ENCODE assay signal across 17 cellular contexts in the genomic region with DNA sequence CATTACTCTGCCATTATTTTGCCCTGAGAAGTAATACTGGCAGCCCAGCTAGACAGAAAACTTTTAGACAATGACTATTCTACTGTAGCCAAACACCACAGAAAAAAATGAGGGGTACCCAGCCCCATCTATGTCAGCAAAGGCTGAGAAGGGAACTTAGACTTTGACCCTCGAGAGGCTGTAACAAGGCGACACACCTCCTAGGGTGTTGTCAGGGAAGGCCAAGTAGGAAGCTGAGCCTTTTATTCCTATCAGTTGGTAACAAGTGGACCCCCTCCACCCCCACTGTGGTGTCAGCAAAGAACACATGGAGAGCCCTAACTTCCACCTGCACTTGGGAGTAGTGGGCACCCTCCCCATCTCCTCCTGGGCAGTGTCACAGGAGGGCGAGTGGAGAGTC. TPM values are rescaled to one million over a fixed set of nuclear protein-coding genes. Genes with fewer than 3 reads are reported as not detected.
A peak's percentile ranks its signal among the peaks of the same experiment; 100 is the strongest.
DNase-seq lines count a peak whose midpoint lies in the region; ATAC-seq, FAIRE-seq and TF ChIP-seq lines count a peak whose summit lies in the region.
"Had no signal": no experiment of that assay in that cellular context is flagged by ENCODE, and none has a peak within 500 bp of the region (broad histone marks: within the 10 kb centered on the region; RNA-seq: fewer than 3 reads in every experiment).

No MANE protein-coding gene starts in this region.

- H3K14ac ChIP-seq in H1 (ENCODE audit: insufficient read length): no peak overlapping the region

- no peaks in the 10 kb centered on the region for H3K79me1 ChIP-seq in H1 (ENCODE audit: low read depth, low read length)

- no peak overlapping the region for H2BK120ac ChIP-seq in H1 (replicated peaks; ENCODE audit: low read depth, low read length)

- POLR2A ChIA-PET in H1 (lab: Charles Lee; ENCODE audit: partially characterized antibody): interaction anchor here (0.7 kb wide), 1 partner anchor 145 kb away, joined by 3 read pairs; no protein-coding TSS in a partner anchor

- intact Hi-C loops in mucosa of descending colon (cut with DNase I, micrococcal nuclease) (no loop called here), prostate gland (cut with DNase I) (no loop called here)

- CTCF ChIA-PET in H1 (lab: Charles Lee; ENCODE audit: partially characterized antibody): interaction anchor here (1.4 kb wide), 1 partner anchor 183 kb away, joined by 4 read pairs; no protein-coding TSS in a partner anchor

- no peak overlapping the region for H4K5ac ChIP-seq in H1 (ENCODE audit: insufficient read length, low read depth, low read length)

- H4K8ac ChIP-seq in H1 (ENCODE audit: extremely low read depth, insufficient read depth, low read length): no peak overlapping the region

- H2BK15ac ChIP-seq in H1 (ENCODE audit: low read length): no peak overlapping the region

- WGBS in H1 (ENCODE audit: extremely low coverage in 1 of 2, insufficient coverage in 1 of 2, insufficient read length in 1 of 2, insufficient replicate concordance in 2 of 2, low coverage in 1 of 2, low lambda C conversion rate in 2 of 2, missing lambda C conversion rate in 1 of 2), 2 experiments: 83% methylated on average over 3 of the region's 3 CpGs; no CpG with 5 or more reads in 1 of the 2 experiments
- WGBS in prostate gland: 94% methylated on average over 3 of the region's 3 CpGs

- no peak overlapping the region for H3K4ac ChIP-seq in H1 (replicated peaks; ENCODE audit: insufficient read length, low read depth, low read length)

- H3K9me3 ChIP-seq in H1 (ENCODE audit: insufficient read depth in 2 of 2, low read depth in 1 of 2, low read length in 1 of 2) (peaks cover 0 to 9% of the 10 kb centered on the region in 2 experiments; a peak in 2 of 4 replicates), mucosa of descending colon (peaks cover 30% of the 10 kb centered on the region), prostate gland (no peaks in the 10 kb centered on the region)

- H3K27ac ChIP-seq in H1 (ENCODE audit: low read depth, low read length): no peak overlapping the region
- no peak overlapping the region for H3K27ac ChIP-seq in prostate gland
- H3K27ac ChIP-seq: BLaER1 treated with 17β-estradiol and CSF1 and Interleukin-3, amounts not matched to agents 10 nM and 100 nM; GM23248 had no signal

- H3K4me2 ChIP-seq in H1 (ENCODE audit: insufficient read depth in 1 of 2, low read depth in 2 of 2, low read length in 2 of 2): no peak overlapping the region
- H3K4me2 ChIP-seq: BLaER1 treated with 17β-estradiol and CSF1 and Interleukin-3, amounts not matched to agents 10 nM and 100 nM had no signal

- no peak overlapping the region; the same call in 1 of the 2 replicates for H2BK5ac ChIP-seq in H1 (ENCODE audit: low read depth, low read length)

- peak; percentile 61 for ATAC-seq in mucosa of descending colon
- no peak for ATAC-seq in stimulated activated effector memory CD8-positive, alpha-beta T cell treated with anti-CD3 and anti-CD28 coated beads, Interleukin-12 subunit alpha, Interleukin-12 subunit beta, amount 100 ng/mL, for 72 hours
- no peak for ATAC-seq in GM19452 (IDR thresholded peaks at IDR 0.05; ENCODE audit: unreplicated experiment)
- ATAC-seq: CD8-positive, alpha-beta T cell; HCT116 had no signal

- no peak overlapping the region for H3K56ac ChIP-seq in H1 (replicated peaks; ENCODE audit: insufficient read length, low read depth, low read length)

- no peak overlapping the region for H2AFZ ChIP-seq in H1 (ENCODE audit: low read length)
- H2AFZ ChIP-seq: GM23248 had no signal

- H2BK12ac ChIP-seq in H1 (ENCODE audit: low read depth, low read length): no peak overlapping the region

- no peak for TF ChIP-seq CTCF in H1 (IDR thresholded peaks at IDR 0.05; ENCODE audit: control extremely low read depth in 1 of 3, insufficient read depth in 1 of 3, low read depth in 1 of 3, low read length in 3 of 3)
- TF ChIP-seq CTCF in mucosa of descending colon (IDR thresholded peaks at IDR 0.05): no peak
- no peak for TF ChIP-seq CTCF in prostate gland (IDR thresholded peaks at IDR 0.05)

- DNase-seq in LoVo (ENCODE audit: low spot score) (peak; percentile 13), H1 (ENCODE audit: low read depth in 1 of 2, low spot score in 2 of 2) (no peak), mucosa of descending colon (peak in 2 of 3 donors; percentile 29 to 44), prostate gland (ENCODE audit: low spot score) (no peak), nucleus accumbens (lab: John Stamatoyannopoulos, UW) (no peak), NCI-H2171 (lab: John Stamatoyannopoulos, UW) (no peak)
- no peak for DNase-seq in stimulated activated effector memory CD8-positive, alpha-beta T cell treated with anti-CD3 and anti-CD28 coated beads, Interleukin-12 subunit alpha, Interleukin-12 subunit beta, amount 100 ng/mL, for 72 hours (ENCODE audit: low spot score in 2 of 2)
- DNase-seq: Calu3; CD8-positive, alpha-beta T cell; DMS79 treated with DMSO at 0.1 percent for 48 hours; GF-D8; GM23248; HFFc6 had no signal

- peaks cover 87% of the 10 kb centered on the region for H3K36me3 Mint-ChIP-seq in stimulated activated effector memory CD8-positive, alpha-beta T cell treated with anti-CD3 and anti-CD28 coated beads, Interleukin-12 subunit alpha, Interleukin-12 subunit beta, amount 100 ng/mL, for 72 hours

- H3K4me1 ChIP-seq in H1 (replicated peaks in 1 of 4; ENCODE audit: control insufficient read depth in 3 of 4, insufficient read depth in 4 of 4, low read length in 3 of 4) (peaks cover 5 to 21% (median 11%) of the 10 kb centered on the region in 4 experiments), mucosa of descending colon (ENCODE audit: low read depth) (no peaks in the 10 kb centered on the region), prostate gland (replicated peaks) (peaks cover 4% of the 10 kb centered on the region)
- H3K4me1 ChIP-seq: BLaER1 treated with 17β-estradiol and CSF1 and Interleukin-3, amounts not matched to agents 10 nM and 100 nM had no signal

- peak overlapping the region; percentile 74 for H3K27ac Mint-ChIP-seq in stimulated activated effector memory CD8-positive, alpha-beta T cell treated with anti-CD3 and anti-CD28 coated beads, Interleukin-12 subunit alpha, Interleukin-12 subunit beta, amount 100 ng/mL, for 72 hours
- H3K27ac Mint-ChIP-seq: B cell; CD8-positive, alpha-beta T cell; HFFc6 had no signal

- H3K4me3 Mint-ChIP-seq in stimulated activated effector memory CD8-positive, alpha-beta T cell treated with anti-CD3 and anti-CD28 coated beads, Interleukin-12 subunit alpha, Interleukin-12 subunit beta, amount 100 ng/mL, for 72 hours: no peak overlapping the region
- H3K4me3 Mint-ChIP-seq: B cell; CD8-positive, alpha-beta T cell; HFFc6 had no signal

- H2AK5ac ChIP-seq in H1 (ENCODE audit: low read depth, low read length): no peak overlapping the region

- H3K79me2 ChIP-seq in H1 (ENCODE audit: control insufficient read depth in 1 of 2, insufficient read depth in 2 of 2, low read length in 2 of 2): peaks cover 0 to 14% of the 10 kb centered on the region in 2 experiments; a peak in 1 of 4 replicates

- no peaks in the 10 kb centered on the region for H3K27me3 ChIP-seq in H1 (replicated peaks in 1 of 4; ENCODE audit: control insufficient read depth in 3 of 4, extremely low read depth in 1 of 4, insufficient read depth in 3 of 4, low read length in 3 of 4)
- no peaks in the 10 kb centered on the region for H3K27me3 ChIP-seq in prostate gland (replicated peaks; ENCODE audit: insufficient read depth)
- H3K27me3 ChIP-seq: BLaER1 treated with 17β-estradiol and CSF1 and Interleukin-3, amounts not matched to agents 10 nM and 100 nM had no signal

- H3K18ac ChIP-seq in H1 (ENCODE audit: extremely low read depth, low read length): 0 out of 2 replicates have a peak overlapping the region, but pooled peaks have one; percentile 17

- peaks cover 25% of the 10 kb centered on the region for H3K9me3 Mint-ChIP-seq in stimulated activated effector memory CD8-positive, alpha-beta T cell treated with anti-CD3 and anti-CD28 coated beads, Interleukin-12 subunit alpha, Interleukin-12 subunit beta, amount 100 ng/mL, for 72 hours

- H4K91ac ChIP-seq in H1 (replicated peaks; ENCODE audit: insufficient read length, low read length): no peak overlapping the region

- no peak overlapping the region for H3K23ac ChIP-seq in H1 (ENCODE audit: insufficient read length)

- no peak overlapping the region for H3K9ac ChIP-seq in H1 (replicated peaks in 1 of 4; ENCODE audit: extremely low read depth in 1 of 4, low read depth in 3 of 4, low read length in 3 of 4)
- H3K9ac ChIP-seq: BLaER1 treated with 17β-estradiol and CSF1 and Interleukin-3, amounts not matched to agents 10 nM and 100 nM; GM23248 had no signal

- no peaks in the 10 kb centered on the region for H4K20me1 ChIP-seq in H1 (replicated peaks in 1 of 2; ENCODE audit: control insufficient read depth in 1 of 2, insufficient read depth in 2 of 2, low read length in 2 of 2)

- H2BK20ac ChIP-seq in H1 (ENCODE audit: low read length): no peak overlapping the region

- H3K4me3 ChIP-seq in H1 (ENCODE audit: extremely low read depth in 1 of 4, insufficient read depth in 2 of 4, low read depth in 3 of 4, low read length in 4 of 4) (no peak overlapping the region), mucosa of descending colon (no peak overlapping the region), prostate gland (no peak overlapping the region)
- H3K4me3 ChIP-seq: BLaER1 treated with 17β-estradiol and CSF1 and Interleukin-3, amounts not matched to agents 10 nM and 100 nM; GM23248 had no signal

- TF ChIP-seq POLR2A in H1 (IDR thresholded peaks at IDR 0.05; ENCODE audit: control extremely low read depth in 1 of 2, low read depth in 2 of 2, low read length in 2 of 2) (no peak), prostate gland (IDR thresholded peaks at IDR 0.05) (no peak)

- H3K4me1 Mint-ChIP-seq in stimulated activated effector memory CD8-positive, alpha-beta T cell treated with anti-CD3 and anti-CD28 coated beads, Interleukin-12 subunit alpha, Interleukin-12 subunit beta, amount 100 ng/mL, for 72 hours: peaks cover 13% of the 10 kb centered on the region
- H3K4me1 Mint-ChIP-seq: B cell had no signal

- H3K36me3 ChIP-seq in H1 (ENCODE audit: control insufficient read depth in 2 of 4, insufficient read depth in 4 of 4, low read length in 3 of 4) (peaks cover 0 to 37% (median 10%) of the 10 kb centered on the region in 4 experiments; a peak in 4 of 8 replicates), mucosa of descending colon (ENCODE audit: low read depth) (no peaks in the 10 kb centered on the region), prostate gland (peaks cover 0 to 5% of the 10 kb centered on the region in 2 donors)

- no peak for FAIRE-seq in H1 (lab: Jason Lieb, UNC)

- no peak for TF ChIP-seq EP300 in H1 (IDR thresholded peaks at IDR 0.05; ENCODE audit: borderline replicate concordance in 1 of 2, low read depth in 2 of 2, low read length in 2 of 2)

- no peaks in the 10 kb centered on the region for H3K23me2 ChIP-seq in H1 (ENCODE audit: low read depth, low read length)

- no peak for TF ChIP-seq RAD21 in H1 (IDR thresholded peaks at IDR 0.05 in 1 of 2, conservative IDR thresholded peaks at IDR 0.05 in 1 of 2; ENCODE audit: low read depth in 2 of 2, low read length in 2 of 2)

RNA-seq across cellular contexts. Expression of a gene that starts 55.5 kb away (rescaled TPM):
- total RNA-seq in H1 (2021; fragmentation: NEBNext Ultra II Directional; extraction: Animal tissue kit (Norgen Biotek cat#: 25700)): 62.1 and 64.2 TPM in 2 replicates
- 21.6 and 34.2 TPM in 2 replicates for polyA plus RNA-seq in H1 (2011; rRNA removed)
- 43.2 TPM for polyA plus RNA-seq in H1 (2011; cell fraction: cytosol; rRNA removed)
- polyA plus RNA-seq in H1 (2011; cell fraction: nucleus; rRNA removed): 37.0 TPM
- polyA plus RNA-seq in H1 (2012, experiment 1 of 2): 53.4 to 59.2 TPM (median 54.5 TPM) in 4 replicates
- polyA plus RNA-seq in H1 (2012, experiment 2 of 2): 12.0 TPM
- polyA plus RNA-seq in H1 (2013, experiment 1 of 2): 98.2 TPM
- 120 TPM for polyA plus RNA-seq in H1 (2013, experiment 2 of 2)
- 61.1 and 65.7 TPM in 2 replicates for polyA minus RNA-seq in H1 (2011; rRNA and poly(A)+ RNA removed)
- polyA minus RNA-seq in H1 (2011; cell fraction: cytosol; rRNA and poly(A)+ RNA removed): 31.4 TPM
- 39.0 TPM for polyA minus RNA-seq in H1 (2011; cell fraction: nucleus; rRNA and poly(A)+ RNA removed)
- total RNA-seq in mucosa of descending colon (100 to 1,000 TPM in 1 of 3 donors, 10 to 100 TPM in 2; 69.3 to 104 (median 85.5) TPM), prostate gland (10 to 100 TPM; 69.5 to 87.2 TPM)

Comparison
In these comparisons a context has a peak if more than half of its experiments do, and no peak if none do; other contexts are left out.
1. DNase-seq: peak in LoVo (single experiment) and mucosa of descending colon (2 of 3); none in H1 (0 of 2), stimulated activated effector memory CD8-positive, alpha-beta T cell treated with anti-CD3 and anti-CD28 coated beads, Interleukin-12 subunit alpha, Interleukin-12 subunit beta, amount 100 ng/mL, for 72 hours (0 of 2), prostate gland (single experiment), nucleus accumbens (0 of 56) and NCI-H2171 (single experiment).